11 cellular contexts compared by ENCODE assay signal in genomic region chr9:114908796-114909448, GRCh38. TPM values are rescaled to one million over a fixed set of nuclear protein-coding genes. Genes with fewer than 3 reads are reported as not detected.
DNase-seq lines count a peak whose midpoint lies in the region; ATAC-seq and TF ChIP-seq lines count a peak whose summit lies in the region.
"Had no signal": no experiment of that assay in that cellular context is flagged by ENCODE, and none has a peak within 500 bp of the region (broad histone marks: within the 10 kb centered on the region; RNA-seq: fewer than 3 reads in every experiment).

No MANE protein-coding gene starts in this region.

- H3K18ac ChIP-seq in mesendoderm (ENCODE audit: low read length), result peak overlapping the region; percentile 66

- peak overlapping the region; percentile 68 for H3K4me3 Mint-ChIP-seq in activated CD4-positive, alpha-beta T cell treated with anti-CD3 and anti-CD28 coated beads, Interleukin-2, amount 10 ng/mL, durations not matched to agents 24 days and 14 days

- H3K9ac ChIP-seq in DND-41 (ENCODE audit: low read depth, low read length) (peak overlapping the region; percentile 54), mesendoderm (ENCODE audit: low read length) (no peak overlapping the region)

- H4K5ac ChIP-seq in mesendoderm (ENCODE audit: low read length), result no peak overlapping the region

- H3K4me1 ChIP-seq in DND-41 (ENCODE audit: insufficient read depth, low read length), result peaks cover 84% of the 10 kb centered on the region
- peaks cover 9% of the 10 kb centered on the region for H3K4me1 ChIP-seq in mesendoderm (ENCODE audit: control insufficient read depth, low read depth, low read length)

- no peak overlapping the region for H2BK15ac ChIP-seq in mesendoderm (replicated peaks; ENCODE audit: low read depth)

- TF ChIP-seq CTCF in DND-41 (IDR thresholded peaks at IDR 0.05; ENCODE audit: borderline replicate concordance, extremely low read depth, low read length, poor library complexity, severe bottlenecking), result no peak

- H4K8ac ChIP-seq in mesendoderm (ENCODE audit: low read depth, low read length), result no peak overlapping the region

- H3K56ac ChIP-seq in mesendoderm (ENCODE audit: low read length), result peak overlapping the region; percentile 45

- ATAC-seq in DND-41 (ENCODE audit: insufficient read depth, low read depth) (peak; percentile 64), HG02610 (IDR thresholded peaks at IDR 0.05; ENCODE audit: unreplicated experiment) (peak; percentile 32), left ventricle myocardium superior (no peak), GM21737 (IDR thresholded peaks at IDR 0.05; ENCODE audit: unreplicated experiment) (no peak)

- no peaks in the 10 kb centered on the region for H3K27me3 ChIP-seq in DND-41 (ENCODE audit: insufficient read depth, low read length, poor library complexity)
- no peaks in the 10 kb centered on the region for H3K27me3 ChIP-seq in mesendoderm (ENCODE audit: insufficient read depth, low read length, poor library complexity)

- H3K23ac ChIP-seq in mesendoderm (ENCODE audit: low read length), result no peak overlapping the region

- peaks cover 21% of the 10 kb centered on the region for H3K36me3 ChIP-seq in DND-41 (ENCODE audit: insufficient read depth, low read length)
- H3K36me3 ChIP-seq in mesendoderm (ENCODE audit: control insufficient read depth, insufficient read depth, low read length), result no peaks in the 10 kb centered on the region

- H2AFZ ChIP-seq in DND-41 (ENCODE audit: low read depth, low read length), result peak overlapping the region; percentile 61

- H3K79me1 ChIP-seq in mesendoderm (ENCODE audit: low read length), result no peaks in the 10 kb centered on the region

- H2BK120ac ChIP-seq in mesendoderm (ENCODE audit: low read depth, low read length), result no peak overlapping the region

- peaks cover 90% of the 10 kb centered on the region for H3K4me1 Mint-ChIP-seq in activated CD4-positive, alpha-beta T cell treated with anti-CD3 and anti-CD28 coated beads, Interleukin-2, amount 10 ng/mL, durations not matched to agents 24 days and 14 days

- H3K4me3 ChIP-seq in DND-41 (ENCODE audit: low read depth in 1 of 2, low read length in 2 of 2) (peak overlapping the region in 1 of 2 experiments; percentile 36; a peak in 2 of 4 replicates), mesendoderm (ENCODE audit: low read length) (no peak overlapping the region)

- H3K4ac ChIP-seq in mesendoderm (ENCODE audit: low read depth, low read length), result peak overlapping the region; percentile 98

- H2BK5ac ChIP-seq in mesendoderm (ENCODE audit: low read length), result peak overlapping the region; percentile 6

- DNase-seq in DND-41 (peak; percentile 59), mesendoderm (peak; percentile 60), left ventricle myocardium superior (no peak), activated gamma-delta T cell treated with Interleukin-2 at 50 U/mL for 16 hours (no peak), germinal center (ENCODE audit: low spot score) (no peak)
- DNase-seq in activated CD4-positive, alpha-beta T cell treated with anti-CD3 and anti-CD28 coated beads, Interleukin-2, amount 10 ng/mL, durations not matched to agents 24 days and 14 days, result peak; percentile 82
- DNase-seq: activated effector memory CD4-positive, alpha-beta T cell treated with Interleukin-2 at 50 U/mL for 16 hours; glutamatergic neuron had no signal

- H3K9me3 ChIP-seq in DND-41 (ENCODE audit: insufficient read depth, low read length, severe bottlenecking), result no peaks in the 10 kb centered on the region

- peaks cover 91% of the 10 kb centered on the region for H3K36me3 Mint-ChIP-seq in activated CD4-positive, alpha-beta T cell treated with anti-CD3 and anti-CD28 coated beads, Interleukin-2, amount 10 ng/mL, durations not matched to agents 24 days and 14 days (ENCODE audit: low read depth)

- H3K79me2 ChIP-seq in DND-41 (ENCODE audit: insufficient read depth, low read length) (no peaks in the 10 kb centered on the region), mesendoderm (ENCODE audit: control insufficient read depth, insufficient read depth, low read length) (no peaks in the 10 kb centered on the region)

- H3K27ac ChIP-seq in DND-41 (ENCODE audit: low read length), result peak overlapping the region; percentile 96
- peak overlapping the region; percentile 47 for H3K27ac ChIP-seq in mesendoderm (ENCODE audit: low read depth, low read length)

- intact Hi-C loops in activated CD4-positive, alpha-beta T cell treated with anti-CD3 and anti-CD28 coated beads, Interleukin-2, amount 10 ng/mL, durations not matched to agents 24 days and 14 days (cut with micrococcal nuclease), result loop anchor here (1.0 to 5.0 kb wide), 10 partner anchors 10 to 298 kb away; no protein-coding TSS in a partner anchor
- intact Hi-C loops in left ventricle myocardium superior (cut with micrococcal nuclease), result no loop called here

- H3K4me2 ChIP-seq in DND-41 (ENCODE audit: insufficient read depth, low read length) (peak overlapping the region; percentile 54), mesendoderm (ENCODE audit: low read length) (no peak overlapping the region)

- peak overlapping the region; percentile 94 for H3K27ac Mint-ChIP-seq in activated CD4-positive, alpha-beta T cell treated with anti-CD3 and anti-CD28 coated beads, Interleukin-2, amount 10 ng/mL, durations not matched to agents 24 days and 14 days

- no peaks in the 10 kb centered on the region for H3K9me3 Mint-ChIP-seq in activated CD4-positive, alpha-beta T cell treated with anti-CD3 and anti-CD28 coated beads, Interleukin-2, amount 10 ng/mL, durations not matched to agents 24 days and 14 days

- H4K20me1 ChIP-seq in DND-41 (ENCODE audit: insufficient read depth, low read length), result no peaks in the 10 kb centered on the region

- H3K27me3 Mint-ChIP-seq in activated CD4-positive, alpha-beta T cell treated with anti-CD3 and anti-CD28 coated beads, Interleukin-2, amount 10 ng/mL, durations not matched to agents 24 days and 14 days, result no peaks in the 10 kb centered on the region

- H2AK5ac ChIP-seq in mesendoderm (ENCODE audit: low read length), result no peak overlapping the region

- no CpG with 5 or more reads among the region's 6 CpGs for WGBS in mesendoderm (ENCODE audit: extremely low coverage, insufficient coverage, low lambda C conversion rate)

RNA-seq across cellular contexts. Expression of gene TNFSF8, which starts 21.5 kb away (rescaled TPM):
- 148 and 150 TPM in 2 replicates for total RNA-seq in activated CD4-positive, alpha-beta T cell treated with anti-CD3 and anti-CD28 coated beads, Interleukin-2, amount 10 ng/mL, durations not matched to agents 24 days and 14 days
- not detected for polyA plus RNA-seq in mesendoderm (2013, experiment 1 of 2)
- not detected for polyA plus RNA-seq in mesendoderm (2013, experiment 2 of 2)
- 0.77 TPM for total RNA-seq in left ventricle myocardium superior
- total RNA-seq: renal cortical epithelial cell had no signal

Comparison
In these comparisons a context has a peak if more than half of its experiments do, and no peak if none do; other contexts are left out.
1. ATAC-seq: peak in DND-41 (single experiment) and HG02610 (single experiment); none in left ventricle myocardium superior (single experiment) and GM21737 (single experiment).
2. DNase-seq: peak in DND-41 (single experiment), activated CD4-positive, alpha-beta T cell treated with anti-CD3 and anti-CD28 coated beads, Interleukin-2, amount 10 ng/mL, durations not matched to agents 24 days and 14 days (single experiment) and mesendoderm (single experiment); none in left ventricle myocardium superior (single experiment), activated gamma-delta T cell treated with Interleukin-2 at 50 U/mL for 16 hours (single experiment) and germinal center (single experiment).
3. RNA of gene TNFSF8, which starts 21.5 kb away (total RNA-seq): 148 to 150 TPM in activated CD4-positive, alpha-beta T cell treated with anti-CD3 and anti-CD28 coated beads, Interleukin-2, amount 10 ng/mL, durations not matched to agents 24 days and 14 days; 0.77 TPM in left ventricle myocardium superior (single experiment); every median in the first group is over 10 times any median in the second.